Comparison of ENCODE assay signal across 13 cellular contexts in genomic region chr17:78719630-78720298, GRCh38.
A peak's percentile ranks its signal among the peaks of the same experiment; 100 is the strongest.
DNase-seq lines count a peak whose midpoint lies in the region; ATAC-seq and TF ChIP-seq lines count a peak whose summit lies in the region.
"Had no signal": no experiment of that assay in that cellular context is flagged by ENCODE, and none has a peak within 500 bp of the region (broad histone marks: within the 10 kb centered on the region; RNA-seq: fewer than 3 reads in every experiment).

No MANE protein-coding gene starts in this region.

- peaks cover 99% of the 10 kb centered on the region for H3K4me1 ChIP-seq in CD4-positive, CD25-positive, alpha-beta regulatory T cell (ENCODE audit: control insufficient read depth, insufficient read depth, low read length, poor library complexity, severe bottlenecking)
- peaks cover 61% of the 10 kb centered on the region for H3K4me1 ChIP-seq in GM23338 (ENCODE audit: insufficient read depth)

- H3K4me2 ChIP-seq in GM23338: no peak overlapping the region

- peaks cover 38 to 95% (median 82%) of the 10 kb centered on the region in 4 donors for H3K4me1 Mint-ChIP-seq in CD4-positive, CD25-positive, alpha-beta regulatory T cell
- peaks cover 95% of the 10 kb centered on the region for H3K4me1 Mint-ChIP-seq in activated CD8-positive, alpha-beta T cell treated with anti-CD3 and anti-CD28 coated beads for 36 hours (ENCODE audit: low read depth)
- H3K4me1 Mint-ChIP-seq in mesothelial cell of epicardium: peaks cover 72% of the 10 kb centered on the region
- peaks cover 71% of the 10 kb centered on the region for H3K4me1 Mint-ChIP-seq in GM23338

- H3K9me3 ChIP-seq in CD4-positive, CD25-positive, alpha-beta regulatory T cell (ENCODE audit: control insufficient read depth in 2 of 2, low read length in 2 of 2): no peaks in the 10 kb centered on the region
- H3K9me3 ChIP-seq: right atrium auricular region, SJCRH30 had no signal

- ATAC-seq in CD4-positive, CD25-positive, alpha-beta regulatory T cell (ENCODE audit: low read depth in 2 of 2): no peak
- peak; percentile 73 for ATAC-seq in activated CD8-positive, alpha-beta T cell treated with anti-CD3 and anti-CD28 coated beads for 36 hours
- no peak for ATAC-seq in GM23338
- ATAC-seq in GM21381 (IDR thresholded peaks at IDR 0.05; ENCODE audit: unreplicated experiment): no peak
- no peak for ATAC-seq in GM21737 (IDR thresholded peaks at IDR 0.05; ENCODE audit: unreplicated experiment)

- H3K4me3 ChIP-seq in CD4-positive, CD25-positive, alpha-beta regulatory T cell (ENCODE audit: low read depth, low read length): peak overlapping the region; percentile 16
- H3K4me3 ChIP-seq in GM06990 (replicated peaks; ENCODE audit: low read depth, low read length) (peak overlapping the region; percentile 17; the same call in 1 of the 2 replicates), GM23338 (no peak overlapping the region)
- H3K4me3 ChIP-seq: right atrium auricular region, SJCRH30 had no signal

- H3F3A ChIP-seq in GM23338 (replicated peaks; ENCODE audit: low read depth): peaks cover 16% of the 10 kb centered on the region; the same call in 1 of the 2 replicates

- H3K27me3 Mint-ChIP-seq in CD4-positive, CD25-positive, alpha-beta regulatory T cell: no peaks in the 10 kb centered on the region
- H3K27me3 Mint-ChIP-seq in activated CD8-positive, alpha-beta T cell treated with anti-CD3 and anti-CD28 coated beads for 36 hours: no peaks in the 10 kb centered on the region
- H3K27me3 Mint-ChIP-seq in mesothelial cell of epicardium (ENCODE audit: low read depth) (no peaks in the 10 kb centered on the region), GM23338 (ENCODE audit: insufficient read depth, low read depth, poor library complexity) (peaks cover 24% of the 10 kb centered on the region)

- DNase-seq in CD4-positive, CD25-positive, alpha-beta regulatory T cell: no peak
- DNase-seq in GM06990 (ENCODE audit: extremely low read depth, insufficient read length): no peak
- no peak for DNase-seq in activated CD8-positive, alpha-beta T cell treated with anti-CD3 and anti-CD28 coated beads for 36 hours
- no peak for DNase-seq in mesothelial cell of epicardium (ENCODE audit: low spot score in 2 of 2, unreplicated experiment in 2 of 2)
- DNase-seq in GM23338 (ENCODE audit: low spot score): no peak
- DNase-seq: activated CD4-positive, CD25-positive, alpha-beta regulatory T cell treated with anti-CD3 and anti-CD28 coated beads, Interleukin-2, amount 50 U/mL, for 72 hours; aorta; NCI-H1417; NCI-H526 treated with DMSO at 0.1 percent for 48 hours; SJCRH30 had no signal

- no peaks in the 10 kb centered on the region for H3K9me3 Mint-ChIP-seq in CD4-positive, CD25-positive, alpha-beta regulatory T cell
- no peaks in the 10 kb centered on the region for H3K9me3 Mint-ChIP-seq in activated CD8-positive, alpha-beta T cell treated with anti-CD3 and anti-CD28 coated beads for 36 hours
- H3K9me3 Mint-ChIP-seq in mesothelial cell of epicardium (no peaks in the 10 kb centered on the region), GM23338 (no peaks in the 10 kb centered on the region)

- POLR2A ChIA-PET in activated CD8-positive, alpha-beta T cell treated with anti-CD3 and anti-CD28 coated beads for 36 hours (lab: Charles Lee): interaction anchor here (1.1 to 4.8 kb wide), 5 partner anchors 14 to 51 kb away, joined by 3 to 27 read pairs (median 4); no protein-coding TSS in a partner anchor

- TF ChIP-seq CTCF in GM06990 (IDR thresholded peaks at IDR 0.05; ENCODE audit: insufficient read depth, low read length, poor library complexity, severe bottlenecking): no peak
- TF ChIP-seq CTCF in activated CD8-positive, alpha-beta T cell treated with anti-CD3 and anti-CD28 coated beads for 36 hours (IDR thresholded peaks at IDR 0.05): no peak
- no peak for TF ChIP-seq CTCF in mesothelial cell of epicardium (IDR thresholded peaks at IDR 0.05; ENCODE audit: unreplicated experiment)
- TF ChIP-seq CTCF in GM23338 (conservative IDR thresholded peaks at IDR 0.05; ENCODE audit: low read depth in 2 of 2): no peak

- peaks cover 42% of the 10 kb centered on the region for H3K79me2 ChIP-seq in GM23338 (replicated peaks; ENCODE audit: insufficient read depth)

- peaks cover 8% of the 10 kb centered on the region for H3K36me3 Mint-ChIP-seq in CD4-positive, CD25-positive, alpha-beta regulatory T cell
- H3K36me3 Mint-ChIP-seq in activated CD8-positive, alpha-beta T cell treated with anti-CD3 and anti-CD28 coated beads for 36 hours (ENCODE audit: low read depth): no peaks in the 10 kb centered on the region
- H3K36me3 Mint-ChIP-seq in mesothelial cell of epicardium: no peaks in the 10 kb centered on the region
- H3K36me3 Mint-ChIP-seq in GM23338 (ENCODE audit: low read depth): no peaks in the 10 kb centered on the region

- intact Hi-C loops in activated CD8-positive, alpha-beta T cell treated with anti-CD3 and anti-CD28 coated beads for 36 hours (cut with micrococcal nuclease): no loop called here

- H4K20me1 ChIP-seq in GM23338 (replicated peaks; ENCODE audit: insufficient read depth): no peaks in the 10 kb centered on the region; the same call in none of the 2 replicates

- peak overlapping the region; percentile 28 to 61 (median 56) for H3K27ac Mint-ChIP-seq in CD4-positive, CD25-positive, alpha-beta regulatory T cell
- peak overlapping the region; percentile 89 for H3K27ac Mint-ChIP-seq in activated CD8-positive, alpha-beta T cell treated with anti-CD3 and anti-CD28 coated beads for 36 hours
- H3K27ac Mint-ChIP-seq in mesothelial cell of epicardium: peak overlapping the region; percentile 8
- H3K27ac Mint-ChIP-seq in GM23338: no peak overlapping the region

- H3K9me2 ChIP-seq in GM23338 (ENCODE audit: insufficient read depth): no peaks in the 10 kb centered on the region

- CTCF ChIA-PET in activated CD8-positive, alpha-beta T cell treated with anti-CD3 and anti-CD28 coated beads for 36 hours (lab: Charles Lee): interaction anchor here (0.7 to 1.2 kb wide), 4 partner anchors 11 to 27 kb away, joined by 3 read pairs; no protein-coding TSS in a partner anchor

- no peaks in the 10 kb centered on the region for H3K27me3 ChIP-seq in CD4-positive, CD25-positive, alpha-beta regulatory T cell (ENCODE audit: control insufficient read depth, insufficient read depth, low read length)
- no peaks in the 10 kb centered on the region for H3K27me3 ChIP-seq in GM06990 (replicated peaks; ENCODE audit: control insufficient read depth, insufficient read depth, low read length)
- no peaks in the 10 kb centered on the region for H3K27me3 ChIP-seq in GM23338 (ENCODE audit: insufficient read depth)
- H3K27me3 ChIP-seq: right atrium auricular region, SJCRH30 had no signal

- H3K36me3 ChIP-seq in CD4-positive, CD25-positive, alpha-beta regulatory T cell (ENCODE audit: control insufficient read depth, insufficient read depth, low read length): peaks cover 14% of the 10 kb centered on the region
- H3K36me3 ChIP-seq in GM06990 (ENCODE audit: control insufficient read depth, insufficient read depth, low read length) (peaks cover 4% of the 10 kb centered on the region), GM23338 (ENCODE audit: insufficient read depth) (no peaks in the 10 kb centered on the region)
- H3K36me3 ChIP-seq: right atrium auricular region, SJCRH30 had no signal

- no peak overlapping the region for H2AFZ ChIP-seq in GM23338

- peak overlapping the region; percentile 44 for H3K27ac ChIP-seq in CD4-positive, CD25-positive, alpha-beta regulatory T cell (ENCODE audit: insufficient read depth, low read length, poor library complexity, severe bottlenecking)
- H3K27ac ChIP-seq in GM23338 (ENCODE audit: low read depth): no peak overlapping the region
- H3K27ac ChIP-seq: right atrium auricular region, SJCRH30 had no signal

- peak overlapping the region; percentile 62 to 80 (median 76) for H3K4me3 Mint-ChIP-seq in CD4-positive, CD25-positive, alpha-beta regulatory T cell
- H3K4me3 Mint-ChIP-seq in activated CD8-positive, alpha-beta T cell treated with anti-CD3 and anti-CD28 coated beads for 36 hours: peak overlapping the region; percentile 6
- H3K4me3 Mint-ChIP-seq in mesothelial cell of epicardium: no peak overlapping the region
- no peak overlapping the region for H3K4me3 Mint-ChIP-seq in GM23338

TF ChIP-seq in GM23338, 12 proteins besides CTCF, POLR2A, EP300 and RAD21 (continues in another document):
- TF ChIP-seq ZNF331 (CRISPR knock-in tag; IDR thresholded peaks at IDR 0.05; ENCODE audit: low read depth) (no peak), CREB1 (CRISPR knock-in tag; IDR thresholded peaks at IDR 0.05; ENCODE audit: low read depth) (no peak), REST (IDR thresholded peaks at IDR 0.05; ENCODE audit: unreplicated experiment) (no peak)

Comparison
In these comparisons a context has a peak if more than half of its experiments do, and no peak if none do; other contexts are left out.
1. H3K4me3 Mint-ChIP-seq: peak in CD4-positive, CD25-positive, alpha-beta regulatory T cell (4 of 4) and activated CD8-positive, alpha-beta T cell treated with anti-CD3 and anti-CD28 coated beads for 36 hours (single experiment); none in mesothelial cell of epicardium (single experiment) and GM23338 (single experiment).